Comparison of ENCODE assay signal across 1 cellular context in the genomic region with DNA sequence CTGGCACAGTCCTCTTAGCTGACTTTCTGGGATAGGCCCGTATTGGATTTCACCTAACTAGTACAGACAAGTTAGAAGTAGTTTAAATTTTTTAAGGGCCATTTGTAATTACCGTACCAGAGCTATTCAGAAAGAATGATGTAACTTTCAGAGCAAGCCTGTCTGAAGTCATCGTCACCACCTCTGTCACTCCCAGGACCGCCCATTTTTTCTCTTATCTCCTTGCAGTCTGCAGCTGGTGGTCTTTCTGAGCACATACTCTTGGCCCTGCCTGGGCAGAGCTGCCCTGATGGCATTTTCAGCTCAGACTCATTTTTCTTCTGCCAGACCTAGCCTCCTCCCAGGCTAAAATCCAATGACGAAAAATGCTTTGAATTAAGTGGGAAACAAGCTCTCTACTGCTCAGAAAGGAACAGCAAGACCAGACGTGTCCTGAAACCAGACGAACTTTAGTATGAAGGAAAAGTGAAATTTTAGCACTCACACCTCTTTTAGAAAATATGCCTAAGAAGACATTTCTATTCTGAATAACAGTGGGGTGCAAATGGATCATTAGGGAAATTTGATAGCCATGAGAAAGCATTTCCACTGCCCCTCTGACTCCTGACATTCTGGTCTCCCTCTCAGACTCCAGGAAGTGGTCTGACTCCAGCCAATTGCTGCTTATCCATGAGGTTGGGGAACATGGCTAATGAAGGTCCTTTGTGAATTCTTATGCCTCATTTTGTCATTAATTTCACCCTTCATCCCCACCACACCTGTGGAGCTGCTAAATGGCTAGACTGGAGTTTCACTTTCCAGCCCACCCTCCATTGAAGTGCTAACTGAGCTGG.
TF ChIP-seq lines count a peak whose summit lies in the region.

No MANE protein-coding gene starts in this region.

TF ChIP-seq in GM23338, 12 proteins besides CTCF, POLR2A, EP300 and RAD21 (continued from another document):
- TF ChIP-seq, protein P1, sequence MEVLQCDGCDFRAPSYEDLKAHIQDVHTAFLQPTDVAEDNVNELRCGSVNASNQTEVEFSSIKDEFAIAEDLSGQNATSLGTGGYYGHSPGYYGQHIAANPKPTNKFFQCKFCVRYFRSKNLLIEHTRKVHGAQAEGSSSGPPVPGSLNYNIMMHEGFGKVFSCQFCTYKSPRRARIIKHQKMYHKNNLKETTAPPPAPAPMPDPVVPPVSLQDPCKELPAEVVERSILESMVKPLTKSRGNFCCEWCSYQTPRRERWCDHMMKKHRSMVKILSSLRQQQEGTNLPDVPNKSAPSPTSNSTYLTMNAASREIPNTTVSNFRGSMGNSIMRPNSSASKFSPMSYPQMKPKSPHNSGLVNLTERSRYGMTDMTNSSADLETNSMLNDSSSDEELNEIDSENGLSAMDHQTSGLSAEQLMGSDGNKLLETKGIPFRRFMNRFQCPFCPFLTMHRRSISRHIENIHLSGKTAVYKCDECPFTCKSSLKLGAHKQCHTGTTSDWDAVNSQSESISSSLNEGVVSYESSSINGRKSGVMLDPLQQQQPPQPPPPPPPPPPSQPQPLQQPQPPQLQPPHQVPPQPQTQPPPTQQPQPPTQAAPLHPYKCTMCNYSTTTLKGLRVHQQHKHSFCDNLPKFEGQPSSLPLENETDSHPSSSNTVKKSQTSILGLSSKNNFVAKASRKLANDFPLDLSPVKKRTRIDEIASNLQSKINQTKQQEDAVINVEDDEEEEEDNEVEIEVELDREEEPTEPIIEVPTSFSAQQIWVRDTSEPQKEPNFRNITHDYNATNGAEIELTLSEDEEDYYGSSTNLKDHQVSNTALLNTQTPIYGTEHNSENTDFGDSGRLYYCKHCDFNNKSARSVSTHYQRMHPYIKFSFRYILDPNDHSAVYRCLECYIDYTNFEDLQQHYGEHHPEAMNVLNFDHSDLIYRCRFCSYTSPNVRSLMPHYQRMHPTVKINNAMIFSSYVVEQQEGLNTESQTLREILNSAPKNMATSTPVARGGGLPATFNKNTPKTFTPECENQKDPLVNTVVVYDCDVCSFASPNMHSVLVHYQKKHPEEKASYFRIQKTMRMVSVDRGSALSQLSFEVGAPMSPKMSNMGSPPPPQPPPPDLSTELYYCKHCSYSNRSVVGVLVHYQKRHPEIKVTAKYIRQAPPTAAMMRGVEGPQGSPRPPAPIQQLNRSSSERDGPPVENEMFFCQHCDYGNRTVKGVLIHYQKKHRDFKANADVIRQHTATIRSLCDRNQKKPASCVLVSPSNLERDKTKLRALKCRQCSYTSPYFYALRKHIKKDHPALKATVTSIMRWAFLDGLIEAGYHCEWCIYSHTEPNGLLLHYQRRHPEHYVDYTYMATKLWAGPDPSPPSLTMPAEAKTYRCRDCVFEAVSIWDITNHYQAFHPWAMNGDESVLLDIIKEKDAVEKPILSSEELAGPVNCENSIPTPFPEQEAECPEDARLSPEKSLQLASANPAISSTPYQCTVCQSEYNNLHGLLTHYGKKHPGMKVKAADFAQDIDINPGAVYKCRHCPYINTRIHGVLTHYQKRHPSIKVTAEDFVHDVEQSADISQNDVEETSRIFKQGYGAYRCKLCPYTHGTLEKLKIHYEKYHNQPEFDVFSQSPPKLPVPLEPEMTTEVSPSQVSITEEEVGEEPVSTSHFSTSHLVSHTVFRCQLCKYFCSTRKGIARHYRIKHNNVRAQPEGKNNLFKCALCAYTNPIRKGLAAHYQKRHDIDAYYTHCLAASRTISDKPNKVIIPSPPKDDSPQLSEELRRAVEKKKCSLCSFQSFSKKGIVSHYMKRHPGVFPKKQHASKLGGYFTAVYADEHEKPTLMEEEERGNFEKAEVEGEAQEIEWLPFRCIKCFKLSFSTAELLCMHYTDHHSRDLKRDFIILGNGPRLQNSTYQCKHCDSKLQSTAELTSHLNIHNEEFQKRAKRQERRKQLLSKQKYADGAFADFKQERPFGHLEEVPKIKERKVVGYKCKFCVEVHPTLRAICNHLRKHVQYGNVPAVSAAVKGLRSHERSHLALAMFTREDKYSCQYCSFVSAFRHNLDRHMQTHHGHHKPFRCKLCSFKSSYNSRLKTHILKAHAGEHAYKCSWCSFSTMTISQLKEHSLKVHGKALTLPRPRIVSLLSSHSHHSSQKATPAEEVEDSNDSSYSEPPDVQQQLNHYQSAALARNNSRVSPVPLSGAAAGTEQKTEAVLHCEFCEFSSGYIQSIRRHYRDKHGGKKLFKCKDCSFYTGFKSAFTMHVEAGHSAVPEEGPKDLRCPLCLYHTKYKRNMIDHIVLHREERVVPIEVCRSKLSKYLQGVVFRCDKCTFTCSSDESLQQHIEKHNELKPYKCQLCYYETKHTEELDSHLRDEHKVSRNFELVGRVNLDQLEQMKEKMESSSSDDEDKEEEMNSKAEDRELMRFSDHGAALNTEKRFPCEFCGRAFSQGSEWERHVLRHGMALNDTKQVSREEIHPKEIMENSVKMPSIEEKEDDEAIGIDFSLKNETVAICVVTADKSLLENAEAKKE (CRISPR knock-in tag; IDR thresholded peaks at IDR 0.05): no peak
- no peak for TF ChIP-seq NANOG (IDR thresholded peaks at IDR 0.05; ENCODE audit: borderline replicate concordance)
- no peak for TF ChIP-seq ZNF114 (CRISPR knock-in tag; IDR thresholded peaks at IDR 0.05)
- no peak for TF ChIP-seq CREB1 (CRISPR knock-in tag; IDR thresholded peaks at IDR 0.05; ENCODE audit: low read depth)
- no peak for TF ChIP-seq ZNF331 (CRISPR knock-in tag; IDR thresholded peaks at IDR 0.05; ENCODE audit: low read depth)
- TF ChIP-seq EZH2 (IDR thresholded peaks at IDR 0.05; ENCODE audit: low read depth, unreplicated experiment): no peak
